ENCODE assay signal across 1 cellular context in genomic region chr3:58463942-58464271, GRCh38.
TF ChIP-seq lines count a peak whose summit lies in the region.

No MANE protein-coding gene starts in this region.

TF ChIP-seq in HepG2, 621 proteins besides CTCF, POLR2A, EP300 and RAD21 (continued from another document):
- TF ChIP-seq DRAP1 (CRISPR knock-in tag; IDR thresholded peaks at IDR 0.05) (no peak), TARDBP (CRISPR knock-in tag; IDR thresholded peaks at IDR 0.05) (0 out of 2 replicates have a peak, but pooled peaks have one; percentile 5), ZNF616 (CRISPR knock-in tag; IDR thresholded peaks at IDR 0.05; ENCODE audit: low read depth) (no peak), ZNF768 (CRISPR knock-in tag; IDR thresholded peaks at IDR 0.05) (no peak), ZNF615 (CRISPR knock-in tag; IDR thresholded peaks at IDR 0.05; ENCODE audit: borderline replicate concordance) (no peak), THAP8 (CRISPR knock-in tag; IDR thresholded peaks at IDR 0.05; ENCODE audit: borderline replicate concordance) (no peak), ZNF629 (CRISPR knock-in tag; conservative IDR thresholded peaks at IDR 0.05) (no peak), MIER2 (CRISPR knock-in tag; IDR thresholded peaks at IDR 0.05) (no peak), ZNF501 (CRISPR knock-in tag; IDR thresholded peaks at IDR 0.05) (no peak), KDM6A (CRISPR knock-in tag; IDR thresholded peaks at IDR 0.05; ENCODE audit: low read depth) (no peak), REL (CRISPR knock-in tag; conservative IDR thresholded peaks at IDR 0.05) (no peak), ZNF576 (CRISPR knock-in tag; IDR thresholded peaks at IDR 0.05) (no peak), PAX8 (CRISPR knock-in tag; IDR thresholded peaks at IDR 0.05; ENCODE audit: borderline replicate concordance) (no peak), TAF15 (IDR thresholded peaks at IDR 0.05; ENCODE audit: low read depth, low read length, poor library complexity, severe bottlenecking) (no peak), NFE2L1 (CRISPR knock-in tag; IDR thresholded peaks at IDR 0.05; ENCODE audit: borderline replicate concordance) (no peak), ZNF256 (CRISPR knock-in tag; conservative IDR thresholded peaks at IDR 0.05) (no peak), ZNF33B (CRISPR knock-in tag; IDR thresholded peaks at IDR 0.05) (no peak), ZNF891 (CRISPR knock-in tag; IDR thresholded peaks at IDR 0.05) (no peak)
- TF ChIP-seq, protein P1, sequence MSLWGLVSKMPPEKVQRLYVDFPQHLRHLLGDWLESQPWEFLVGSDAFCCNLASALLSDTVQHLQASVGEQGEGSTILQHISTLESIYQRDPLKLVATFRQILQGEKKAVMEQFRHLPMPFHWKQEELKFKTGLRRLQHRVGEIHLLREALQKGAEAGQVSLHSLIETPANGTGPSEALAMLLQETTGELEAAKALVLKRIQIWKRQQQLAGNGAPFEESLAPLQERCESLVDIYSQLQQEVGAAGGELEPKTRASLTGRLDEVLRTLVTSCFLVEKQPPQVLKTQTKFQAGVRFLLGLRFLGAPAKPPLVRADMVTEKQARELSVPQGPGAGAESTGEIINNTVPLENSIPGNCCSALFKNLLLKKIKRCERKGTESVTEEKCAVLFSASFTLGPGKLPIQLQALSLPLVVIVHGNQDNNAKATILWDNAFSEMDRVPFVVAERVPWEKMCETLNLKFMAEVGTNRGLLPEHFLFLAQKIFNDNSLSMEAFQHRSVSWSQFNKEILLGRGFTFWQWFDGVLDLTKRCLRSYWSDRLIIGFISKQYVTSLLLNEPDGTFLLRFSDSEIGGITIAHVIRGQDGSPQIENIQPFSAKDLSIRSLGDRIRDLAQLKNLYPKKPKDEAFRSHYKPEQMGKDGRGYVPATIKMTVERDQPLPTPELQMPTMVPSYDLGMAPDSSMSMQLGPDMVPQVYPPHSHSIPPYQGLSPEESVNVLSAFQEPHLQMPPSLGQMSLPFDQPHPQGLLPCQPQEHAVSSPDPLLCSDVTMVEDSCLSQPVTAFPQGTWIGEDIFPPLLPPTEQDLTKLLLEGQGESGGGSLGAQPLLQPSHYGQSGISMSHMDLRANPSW (CRISPR knock-in tag; IDR thresholded peaks at IDR 0.05; ENCODE audit: borderline replicate concordance) = peak; percentile 11; the same call in 1 of the 2 replicates
- TF ChIP-seq, protein P2, sequence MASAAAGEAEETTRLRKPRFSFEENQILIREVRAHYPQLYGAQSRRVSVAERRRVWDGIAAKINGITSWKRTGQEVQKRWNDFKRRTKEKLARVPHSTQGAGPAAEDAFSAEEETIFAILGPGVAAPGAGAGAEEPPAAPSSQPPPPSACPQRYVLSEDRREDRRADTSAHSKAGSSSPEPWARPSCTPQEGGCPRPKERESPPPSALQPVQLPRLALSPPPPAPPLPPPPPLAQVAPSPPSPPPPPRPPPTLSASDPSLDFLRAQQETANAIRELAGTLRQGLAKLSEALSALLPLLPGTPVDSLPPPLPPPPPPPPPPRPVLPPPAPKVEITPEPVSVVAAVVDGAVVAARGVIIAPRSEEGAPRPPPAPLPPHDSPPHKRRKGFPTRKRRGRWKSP (CRISPR knock-in tag; IDR thresholded peaks at IDR 0.05) = no peak
